In genomic region chrX:139206914-139207313, GRCh38 we compare ENCODE assay signal across 38 cellular contexts.
"Had no signal": no experiment of that assay in that cellular context is flagged by ENCODE, and none has a peak within 500 bp of the region (broad histone marks: within the 10 kb centered on the region; RNA-seq: fewer than 3 reads in every experiment).

No MANE protein-coding gene starts in this region.

- H3K9me3 Mint-ChIP-seq: activated B cell treated with CpG ODN at 0.5 μM for 24 hours; activated CD4-positive, alpha-beta memory T cell treated with anti-CD3 and anti-CD28 coated beads for 36 hours; activated CD4-positive, alpha-beta T cell treated with anti-CD3 and anti-CD28 coated beads, Interleukin-2, amount 10 ng/mL, durations not matched to agents 24 days and 14 days; activated CD8-positive, alpha-beta T cell treated with anti-CD3 and anti-CD28 coated beads for 36 hours; activated naive CD4-positive, alpha-beta T cell treated with anti-CD3 and anti-CD28 coated beads, Interleukin-2, amount 10 ng/mL, durations not matched to agents 7 days and 5 days; activated naive CD4-positive, alpha-beta T cell treated with anti-CD3 and anti-CD28 coated beads, Interleukin-2, amount 50 U/mL, for 24 hours; activated naive CD8-positive, alpha-beta T cell treated with anti-CD3 and anti-CD28 coated beads, Interleukin-2, amount 10 ng/mL, durations not matched to agents 7 days and 5 days; activated naive CD8-positive, alpha-beta T cell treated with anti-CD3 and anti-CD28 coated beads, Interleukin-2, amount 50 U/mL, for 24 hours; activated T-cell treated with anti-CD3 and anti-CD28 coated beads, Interleukin-2, amount 50 U/mL, for 4 hours; activated T-cell treated with anti-CD3 and anti-CD28 coated beads, Interleukin-2, amount 50 U/mL, for 72 hours; activated T-helper 1 cell treated with anti-CD3 and anti-CD28 coated beads, Interleukin-12 subunit alpha, Interleukin-12 subunit beta, Interleukin-2, Interleukin-4 antibody, amounts not matched to agents 30 ng/mL and 10 ng/mL and 1 ng/mL, durations not matched to agents 14 hours and 24 hours and 36 hours; activated T-helper 17 cell treated with anti-CD3 and anti-CD28 coated beads, Interleukin-2, amount 50 U/mL, for 72 hours; T-helper 1 cell treated with Interleukin-12 subunit alpha and Interleukin-12 subunit beta and Interleukin-4 antibody, amounts not matched to agents 30 μg/mL and 1 μg/mL, for 36 hours; T-helper 2 cell treated with Interferon-gamma antibody and Interleukin-4, amounts not matched to agents 5 μg/mL and 100 μg/mL, for 36 hours had no signal

- H3K4me3 Mint-ChIP-seq: activated B cell treated with CpG ODN at 0.5 μM for 24 hours; activated CD4-positive, alpha-beta memory T cell treated with anti-CD3 and anti-CD28 coated beads for 36 hours; activated CD4-positive, alpha-beta T cell treated with anti-CD3 and anti-CD28 coated beads, Interleukin-2, amount 10 ng/mL, durations not matched to agents 24 days and 14 days; activated CD8-positive, alpha-beta T cell treated with anti-CD3 and anti-CD28 coated beads for 36 hours; activated naive CD4-positive, alpha-beta T cell treated with anti-CD3 and anti-CD28 coated beads, Interleukin-2, amount 10 ng/mL, durations not matched to agents 7 days and 5 days; activated naive CD4-positive, alpha-beta T cell treated with anti-CD3 and anti-CD28 coated beads, Interleukin-2, amount 50 U/mL, for 24 hours; activated naive CD8-positive, alpha-beta T cell; activated naive CD8-positive, alpha-beta T cell treated with anti-CD3 and anti-CD28 coated beads, Interleukin-2, amount 10 ng/mL, durations not matched to agents 7 days and 5 days; activated naive CD8-positive, alpha-beta T cell treated with anti-CD3 and anti-CD28 coated beads, Interleukin-2, amount 50 U/mL, for 24 hours; activated T-cell treated with anti-CD3 and anti-CD28 coated beads, Interleukin-2, amount 50 U/mL, for 4 hours; activated T-cell treated with anti-CD3 and anti-CD28 coated beads, Interleukin-2, amount 50 U/mL, for 72 hours; activated T-helper 1 cell treated with anti-CD3 and anti-CD28 coated beads, Interleukin-12 subunit alpha, Interleukin-12 subunit beta, Interleukin-2, Interleukin-4 antibody, amounts not matched to agents 30 ng/mL and 10 ng/mL and 1 ng/mL, durations not matched to agents 14 hours and 24 hours and 36 hours; activated T-helper 17 cell treated with anti-CD3 and anti-CD28 coated beads, Interleukin-2, amount 50 U/mL, for 72 hours; central memory CD8-positive, alpha-beta T cell; T-helper 1 cell treated with Interleukin-12 subunit alpha and Interleukin-12 subunit beta and Interleukin-4 antibody, amounts not matched to agents 30 μg/mL and 1 μg/mL, for 36 hours; T-helper 2 cell treated with Interferon-gamma antibody and Interleukin-4, amounts not matched to agents 5 μg/mL and 100 μg/mL, for 36 hours had no signal

- H3K4me1 ChIP-seq: ascending aorta had no signal

- H3K9me3 ChIP-seq: ascending aorta had no signal

- H3K36me3 Mint-ChIP-seq: activated CD4-positive, alpha-beta memory T cell treated with anti-CD3 and anti-CD28 coated beads for 36 hours; activated naive CD4-positive, alpha-beta T cell treated with anti-CD3 and anti-CD28 coated beads, Interleukin-2, amount 10 ng/mL, durations not matched to agents 7 days and 5 days; activated naive CD4-positive, alpha-beta T cell treated with anti-CD3 and anti-CD28 coated beads, Interleukin-2, amount 50 U/mL, for 24 hours; activated naive CD8-positive, alpha-beta T cell; activated naive CD8-positive, alpha-beta T cell treated with anti-CD3 and anti-CD28 coated beads, Interleukin-2, amount 10 ng/mL, durations not matched to agents 7 days and 5 days; brain had no signal

- H3K27ac ChIP-seq: ascending aorta, cardiac muscle cell, VCaP had no signal

- H3K4me3 ChIP-seq: ascending aorta, cardiac muscle cell had no signal

- FAIRE-seq: bronchial epithelial cell, TTC549 had no signal

- H3K4me1 Mint-ChIP-seq: activated CD4-positive, alpha-beta T cell treated with anti-CD3 and anti-CD28 coated beads, Interleukin-2, amount 10 ng/mL, durations not matched to agents 24 days and 14 days; activated naive CD8-positive, alpha-beta T cell treated with anti-CD3 and anti-CD28 coated beads, Interleukin-2, amount 10 ng/mL, durations not matched to agents 7 days and 5 days; activated naive CD8-positive, alpha-beta T cell treated with anti-CD3 and anti-CD28 coated beads, Interleukin-2, amount 50 U/mL, for 24 hours; activated T-helper 17 cell treated with anti-CD3 and anti-CD28 coated beads, Interleukin-2, amount 50 U/mL, for 72 hours; central memory CD8-positive, alpha-beta T cell had no signal

- H3K36me3 ChIP-seq: ascending aorta, cardiac muscle cell had no signal

- DNase-seq: activated B cell treated with CpG ODN at 0.5 μM for 24 hours; activated CD4-positive, alpha-beta memory T cell treated with anti-CD3 and anti-CD28 coated beads for 36 hours; activated CD4-positive, alpha-beta T cell treated with anti-CD3 and anti-CD28 coated beads for 4 hours; activated CD4-positive, alpha-beta T cell treated with anti-CD3 and anti-CD28 coated beads, Interleukin-2, amount 10 ng/mL, durations not matched to agents 24 days and 14 days; activated CD4-positive, alpha-beta T cell treated with anti-CD3 and anti-CD28 coated beads, Interleukin-2, amount 50 U/mL, for 1 hour; activated CD4-positive, alpha-beta T cell treated with anti-CD3 and anti-CD28 coated beads, Interleukin-2, amount 50 U/mL, for 4 hours; activated CD4-positive, CD25-positive, alpha-beta regulatory T cell treated with anti-CD3 and anti-CD28 coated beads, Interleukin-2, amount 50 U/mL, for 72 hours; activated CD8-positive, alpha-beta memory T cell treated with anti-CD3 and anti-CD28 coated beads, Interleukin-2, amount 50 U/mL, for 4 hours; activated CD8-positive, alpha-beta T cell treated with anti-CD3 and anti-CD28 coated beads for 36 hours; activated effector memory CD4-positive, alpha-beta T cell treated with anti-CD3 and anti-CD28 coated beads, Interleukin-2, amount 50 U/mL, for 16 hours; activated naive CD4-positive, alpha-beta T cell treated with anti-CD3 and anti-CD28 coated beads, Interleukin-2, amount 10 ng/mL, durations not matched to agents 7 days and 5 days; activated naive CD4-positive, alpha-beta T cell treated with Interleukin-2 at 50 U/mL for 16 hours; activated naive CD8-positive, alpha-beta T cell treated with anti-CD3 and anti-CD28 coated beads, Interleukin-2, amount 10 ng/mL, durations not matched to agents 7 days and 5 days; activated naive CD8-positive, alpha-beta T cell treated with anti-CD3 and anti-CD28 coated beads, Interleukin-2, amount 50 U/mL, for 24 hours; activated T-cell treated with anti-CD3 and anti-CD28 coated beads for 4 hours; activated T-cell treated with anti-CD3 and anti-CD28 coated beads, Interleukin-2, amount 50 U/mL, for 1 hour; activated T-cell treated with anti-CD3 and anti-CD28 coated beads, Interleukin-2, amount 50 U/mL, for 4 hours; activated T-cell treated with anti-CD3 and anti-CD28 coated beads, Interleukin-2, amount 50 U/mL, for 72 hours; amygdala; anterior cingulate cortex; caudate nucleus; cerebellar nuclear complex; T-helper 1 cell; T-helper 2 cell; T-helper 9 cell had no signal

- H3K27ac Mint-ChIP-seq: activated B cell treated with CpG ODN at 0.5 μM for 24 hours; activated CD4-positive, alpha-beta memory T cell treated with anti-CD3 and anti-CD28 coated beads for 36 hours; activated CD4-positive, alpha-beta T cell treated with anti-CD3 and anti-CD28 coated beads, Interleukin-2, amount 10 ng/mL, durations not matched to agents 24 days and 14 days; activated CD8-positive, alpha-beta T cell treated with anti-CD3 and anti-CD28 coated beads for 36 hours; activated naive CD4-positive, alpha-beta T cell treated with anti-CD3 and anti-CD28 coated beads, Interleukin-2, amount 10 ng/mL, durations not matched to agents 7 days and 5 days; activated naive CD4-positive, alpha-beta T cell treated with anti-CD3 and anti-CD28 coated beads, Interleukin-2, amount 50 U/mL, for 24 hours; activated naive CD8-positive, alpha-beta T cell; activated naive CD8-positive, alpha-beta T cell treated with anti-CD3 and anti-CD28 coated beads, Interleukin-2, amount 10 ng/mL, durations not matched to agents 7 days and 5 days; activated naive CD8-positive, alpha-beta T cell treated with anti-CD3 and anti-CD28 coated beads, Interleukin-2, amount 50 U/mL, for 24 hours; activated T-cell treated with anti-CD3 and anti-CD28 coated beads, Interleukin-2, amount 50 U/mL, for 72 hours; activated T-helper 1 cell treated with anti-CD3 and anti-CD28 coated beads, Interleukin-12 subunit alpha, Interleukin-12 subunit beta, Interleukin-2, Interleukin-4 antibody, amounts not matched to agents 30 ng/mL and 10 ng/mL and 1 ng/mL, durations not matched to agents 14 hours and 24 hours and 36 hours; activated T-helper 17 cell treated with anti-CD3 and anti-CD28 coated beads, Interleukin-2, amount 50 U/mL, for 72 hours; T-helper 1 cell treated with Interleukin-12 subunit alpha and Interleukin-12 subunit beta and Interleukin-4 antibody, amounts not matched to agents 30 μg/mL and 1 μg/mL, for 36 hours; T-helper 2 cell treated with Interferon-gamma antibody and Interleukin-4, amounts not matched to agents 5 μg/mL and 100 μg/mL, for 36 hours had no signal

- H3K27me3 ChIP-seq: ascending aorta had no signal

- ATAC-seq: activated CD8-positive, alpha-beta T cell treated with anti-CD3 and anti-CD28 coated beads for 36 hours; activated naive CD8-positive, alpha-beta T cell treated with anti-CD3 and anti-CD28 coated beads, Interleukin-2, amount 50 U/mL, for 24 hours; activated T-cell treated with anti-CD3 and anti-CD28 coated beads, Interleukin-2, amount 50 U/mL, for 4 hours; activated T-cell treated with anti-CD3 and anti-CD28 coated beads, Interleukin-2, amount 50 U/mL, for 72 hours; activated T-helper 17 cell treated with anti-CD3 and anti-CD28 coated beads, Interleukin-2, amount 50 U/mL, for 72 hours had no signal
